In genomic region chr5:134845335-134845851, GRCh38 we compare ENCODE assay signal across 8 cellular contexts. TPM values are rescaled to one million over a fixed set of nuclear protein-coding genes. Genes with fewer than 3 reads are reported as not detected.
A peak's percentile ranks its signal among the peaks of the same experiment; 100 is the strongest.
DNase-seq lines count a peak whose midpoint lies in the region; ATAC-seq and TF ChIP-seq lines count a peak whose summit lies in the region.

No MANE protein-coding gene starts in this region.

- H3K4me2 ChIP-seq in MM.1S (ENCODE audit: low read depth, low read length): peak overlapping the region; percentile 58

- peak overlapping the region; percentile 81 for H2AFZ ChIP-seq in MM.1S (ENCODE audit: low read length)

- H3K27me3 ChIP-seq in CD4-positive, CD25-positive, alpha-beta regulatory T cell (ENCODE audit: control insufficient read depth, insufficient read depth, low read length): no peaks in the 10 kb centered on the region
- no peaks in the 10 kb centered on the region for H3K27me3 ChIP-seq in MM.1S (replicated peaks; ENCODE audit: insufficient read depth, low read length)
- H3K27me3 ChIP-seq in effector memory CD4-positive, alpha-beta T cell (replicated peaks; ENCODE audit: control insufficient read depth, insufficient read depth, low read length, poor library complexity, severe bottlenecking): no peaks in the 10 kb centered on the region

- no peaks in the 10 kb centered on the region for H4K20me1 ChIP-seq in MM.1S (ENCODE audit: insufficient read depth, low read length)

- peaks cover 13 to 40% (median 23%) of the 10 kb centered on the region in 4 donors for H3K4me1 Mint-ChIP-seq in CD4-positive, CD25-positive, alpha-beta regulatory T cell
- peaks cover 24% of the 10 kb centered on the region for H3K4me1 Mint-ChIP-seq in neural crest cell

- H3K27me3 Mint-ChIP-seq in CD4-positive, CD25-positive, alpha-beta regulatory T cell: no peaks in the 10 kb centered on the region
- H3K27me3 Mint-ChIP-seq in neural crest cell (ENCODE audit: low read depth): no peaks in the 10 kb centered on the region

- no peaks in the 10 kb centered on the region for H3K9me2 ChIP-seq in MM.1S (replicated peaks; ENCODE audit: insufficient read depth, low read length)

- no peaks in the 10 kb centered on the region for H3K9me3 ChIP-seq in CD4-positive, CD25-positive, alpha-beta regulatory T cell (ENCODE audit: control insufficient read depth in 2 of 2, low read length in 2 of 2)
- H3K9me3 ChIP-seq in MM.1S (replicated peaks; ENCODE audit: insufficient read depth, low read length): no peaks in the 10 kb centered on the region
- no peaks in the 10 kb centered on the region for H3K9me3 ChIP-seq in effector memory CD4-positive, alpha-beta T cell (ENCODE audit: control insufficient read depth, low read length)

- H3K9me3 Mint-ChIP-seq in CD4-positive, CD25-positive, alpha-beta regulatory T cell: no peaks in the 10 kb centered on the region
- H3K9me3 Mint-ChIP-seq in neural crest cell: no peaks in the 10 kb centered on the region

- peak overlapping the region; percentile 89 to 95 (median 94) for H3K4me3 Mint-ChIP-seq in CD4-positive, CD25-positive, alpha-beta regulatory T cell
- peak overlapping the region; percentile 96 for H3K4me3 Mint-ChIP-seq in neural crest cell

- TF ChIP-seq CTCF in MM.1S (IDR thresholded peaks at IDR 0.05; ENCODE audit: low read length) (no peak), neural crest cell (conservative IDR thresholded peaks at IDR 0.05) (no peak)

- H3F3A ChIP-seq in MM.1S (ENCODE audit: insufficient read depth, low read length): peaks cover 15% of the 10 kb centered on the region

- H3K36me3 Mint-ChIP-seq in CD4-positive, CD25-positive, alpha-beta regulatory T cell: peaks cover 9% of the 10 kb centered on the region
- peaks cover 13% of the 10 kb centered on the region for H3K36me3 Mint-ChIP-seq in neural crest cell (ENCODE audit: low read depth)

- ATAC-seq in CD4-positive, CD25-positive, alpha-beta regulatory T cell (ENCODE audit: low read depth in 2 of 2): no peak
- no peak for ATAC-seq in GM21786 (IDR thresholded peaks at IDR 0.05; ENCODE audit: unreplicated experiment)

- peak overlapping the region; percentile 72 to 98 (median 96) for H3K27ac Mint-ChIP-seq in CD4-positive, CD25-positive, alpha-beta regulatory T cell
- H3K27ac Mint-ChIP-seq in neural crest cell (ENCODE audit: unreplicated experiment): peak overlapping the region; percentile 95

- H3K4me3 ChIP-seq in CD4-positive, CD25-positive, alpha-beta regulatory T cell (ENCODE audit: low read depth, low read length): peak overlapping the region; percentile 73
- H3K4me3 ChIP-seq in MM.1S (ENCODE audit: low read length): peak overlapping the region; percentile 94
- H3K4me3 ChIP-seq in effector memory CD4-positive, alpha-beta T cell (ENCODE audit: insufficient read depth, low read depth, low read length, poor library complexity, severe bottlenecking): peak overlapping the region; percentile 96

- H3K9ac ChIP-seq in MM.1S (ENCODE audit: low read length): peak overlapping the region; percentile 96

- no peak for DNase-seq in CD4-positive, CD25-positive, alpha-beta regulatory T cell
- no peak for DNase-seq in MM.1S
- no peak for DNase-seq in effector memory CD4-positive, alpha-beta T cell
- no peak for DNase-seq in neural crest cell (ENCODE audit: low read depth, low spot score)
- DNase-seq in NCI-H2107 treated with DMSO at 0.1 percent for 48 hours (lab: John Stamatoyannopoulos, UW; ENCODE audit: unreplicated experiment): no peak
- no peak for DNase-seq in NCI-H1417 (lab: John Stamatoyannopoulos, UW)
- DNase-seq in UCSD-AML1 (lab: John Stamatoyannopoulos, UW; ENCODE audit: unreplicated experiment): no peak

- H3K36me3 ChIP-seq in CD4-positive, CD25-positive, alpha-beta regulatory T cell (ENCODE audit: control insufficient read depth, insufficient read depth, low read length): peaks cover 8% of the 10 kb centered on the region
- no peaks in the 10 kb centered on the region; the same call in 1 of the 2 replicates for H3K36me3 ChIP-seq in MM.1S (replicated peaks; ENCODE audit: insufficient read depth, low read length)
- no peaks in the 10 kb centered on the region for H3K36me3 ChIP-seq in effector memory CD4-positive, alpha-beta T cell (ENCODE audit: control insufficient read depth, insufficient read depth, low read length)

- peaks cover 35% of the 10 kb centered on the region for H3K79me2 ChIP-seq in MM.1S (ENCODE audit: low read length)

- peaks cover 26% of the 10 kb centered on the region for H3K4me1 ChIP-seq in CD4-positive, CD25-positive, alpha-beta regulatory T cell (ENCODE audit: control insufficient read depth, insufficient read depth, low read length, poor library complexity, severe bottlenecking)
- peaks cover 10% of the 10 kb centered on the region for H3K4me1 ChIP-seq in MM.1S (ENCODE audit: low read length)
- H3K4me1 ChIP-seq in effector memory CD4-positive, alpha-beta T cell (ENCODE audit: control insufficient read depth, insufficient read depth, low read length, poor library complexity, severe bottlenecking): peaks cover 20% of the 10 kb centered on the region

- H3K27ac ChIP-seq in CD4-positive, CD25-positive, alpha-beta regulatory T cell (ENCODE audit: insufficient read depth, low read length, poor library complexity, severe bottlenecking): peak overlapping the region; percentile 96
- H3K27ac ChIP-seq in MM.1S (ENCODE audit: low read length): peak overlapping the region; percentile 87
- peak overlapping the region; percentile 95 for H3K27ac ChIP-seq in effector memory CD4-positive, alpha-beta T cell (ENCODE audit: insufficient read depth, low read length, poor library complexity, severe bottlenecking)

RNA-seq across cellular contexts. Expression of gene C5orf24, which starts 0.4 kb away (rescaled TPM):
- 31.4 TPM for total RNA-seq in CD4-positive, CD25-positive, alpha-beta regulatory T cell
- 1 to 10 TPM; 6.5 to 7.4 (median 6.9) TPM for polyA plus RNA-seq in CD4-positive, CD25-positive, alpha-beta regulatory T cell
- 57.4 and 61.9 TPM in 2 replicates for total RNA-seq in neural crest cell

RNA-seq across cellular contexts. Expression of gene TXNDC15, which starts 28.8 kb away (rescaled TPM):
- total RNA-seq in CD4-positive, CD25-positive, alpha-beta regulatory T cell: 33.9 TPM
- 10 to 100 TPM; 15.4 to 23.1 (median 17.2) TPM for polyA plus RNA-seq in CD4-positive, CD25-positive, alpha-beta regulatory T cell
- total RNA-seq in neural crest cell: 40.6 and 47.0 TPM in 2 replicates

RNA-seq across cellular contexts. Expression of gene PCBD2, which starts 59.5 kb away (rescaled TPM):
- 10.6 TPM for total RNA-seq in CD4-positive, CD25-positive, alpha-beta regulatory T cell
- 10 to 100 TPM; 10.3 to 12.5 (median 11.5) TPM for polyA plus RNA-seq in CD4-positive, CD25-positive, alpha-beta regulatory T cell
- 11.8 and 12.1 TPM in 2 replicates for total RNA-seq in neural crest cell
